1 cellular context compared by ENCODE assay signal in genomic region chr1:173208868-173209267, GRCh38.
TF ChIP-seq lines count a peak whose summit lies in the region.

No MANE protein-coding gene starts in this region.

TF ChIP-seq in HCT116, 20 proteins besides CTCF, POLR2A, EP300 and RAD21:
- no peak for TF ChIP-seq EZH2phosphoT487 (IDR thresholded peaks at IDR 0.05; ENCODE audit: borderline replicate concordance)
- TF ChIP-seq ZBTB33 (IDR thresholded peaks at IDR 0.05; ENCODE audit: extremely low read depth, insufficient replicate concordance, low read length): no peak
- no peak for TF ChIP-seq ATF3 (IDR thresholded peaks at IDR 0.05)
- no peak for TF ChIP-seq POLR2AphosphoS5 (IDR thresholded peaks at IDR 0.05; ENCODE audit: low read depth, low read length)
- TF ChIP-seq REST (IDR thresholded peaks at IDR 0.05; ENCODE audit: low read depth): no peak
- no peak for TF ChIP-seq EZH2 (IDR thresholded peaks at IDR 0.05)
- TF ChIP-seq JUND (IDR thresholded peaks at IDR 0.05): no peak
